24 cellular contexts compared by ENCODE assay signal in the genomic region with DNA sequence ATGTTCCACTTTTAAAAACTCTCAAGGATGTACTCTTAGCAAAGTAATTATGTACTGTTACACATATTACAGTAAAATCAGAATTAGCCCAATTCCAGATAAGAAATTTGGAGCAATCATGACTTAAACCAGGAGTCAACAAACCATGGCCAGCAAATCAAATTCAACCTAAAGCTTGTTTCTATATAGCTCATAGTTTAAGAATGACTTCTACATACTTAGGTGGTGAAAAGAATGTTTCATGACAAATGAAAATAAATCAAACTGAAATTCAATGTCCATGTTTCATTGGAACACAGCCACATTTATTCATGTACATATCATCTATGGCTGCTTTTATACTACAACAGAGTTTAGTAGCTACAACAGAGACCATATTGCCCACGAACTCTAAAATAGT. TPM values are rescaled to one million over a fixed set of nuclear protein-coding genes. Genes with fewer than 3 reads are reported as not detected.
DNase-seq lines count a peak whose midpoint lies in the region; TF ChIP-seq lines count a peak whose summit lies in the region.
"Had no signal": no experiment of that assay in that cellular context is flagged by ENCODE, and none has a peak within 500 bp of the region (broad histone marks: within the 10 kb centered on the region; RNA-seq: fewer than 3 reads in every experiment).

No MANE protein-coding gene starts in this region.

- H3K27me3 Mint-ChIP-seq in CD8-positive, alpha-beta memory T cell = peaks cover 0 to 4% of the 10 kb centered on the region in 2 donors
- H3K27me3 Mint-ChIP-seq: IgD-negative memory B cell; stimulated activated memory B cell treated with anti-CD40 and anti-IgM and Interleukin-4, amounts not matched to agents 10 μg/mL and 1 μg/mL and 100 μg/mL, for 72 hours; T-cell had no signal

- peaks cover 0 to 2% (median 0%) of the 10 kb centered on the region in 3 donors for H3K36me3 Mint-ChIP-seq in CD8-positive, alpha-beta memory T cell
- H3K36me3 Mint-ChIP-seq: T-cell had no signal

- no peaks in the 10 kb centered on the region for H3K27me3 ChIP-seq in left ventricle myocardium inferior (ENCODE audit: low read depth)
- no peaks in the 10 kb centered on the region for H3K27me3 ChIP-seq in CD8-positive, alpha-beta memory T cell (ENCODE audit: insufficient read depth, low read length, poor library complexity, severe bottlenecking)
- H3K27me3 ChIP-seq: adrenal gland, heart left ventricle, left lung, testis had no signal

- no peak overlapping the region for H3K27ac ChIP-seq in left ventricle myocardium inferior (replicated peaks)
- H3K27ac ChIP-seq in CD8-positive, alpha-beta memory T cell (ENCODE audit: low read depth, low read length) = no peak overlapping the region
- H3K27ac ChIP-seq: adrenal gland, heart left ventricle, left lung, testis had no signal

- H3K9me3 Mint-ChIP-seq in CD8-positive, alpha-beta memory T cell = no peaks in the 10 kb centered on the region
- H3K9me3 Mint-ChIP-seq: activated T-helper 2 cell treated with anti-CD3 and anti-CD28 coated beads, Interferon-gamma antibody, Interleukin-2, Interleukin-4, amounts not matched to agents 10 μg/mL and 5 μg/mL and 100 μg/mL, durations not matched to agents 14 hours and 24 hours and 36 hours; IgD-negative memory B cell; nephron progenitor cell; stimulated activated memory B cell treated with anti-CD40 and anti-IgM and Interleukin-4, amounts not matched to agents 10 μg/mL and 1 μg/mL and 100 μg/mL, for 72 hours; T-cell had no signal

- H3K4me3 Mint-ChIP-seq in CD8-positive, alpha-beta memory T cell = no peak overlapping the region
- H3K4me3 Mint-ChIP-seq: IgD-negative memory B cell; nephron progenitor cell; stimulated activated memory B cell treated with anti-CD40 and anti-IgM and Interleukin-4, amounts not matched to agents 10 μg/mL and 1 μg/mL and 100 μg/mL, for 72 hours; T-cell had no signal

- H3K4me3 ChIP-seq in astrocyte of the spinal cord (ENCODE audit: low read depth, low read length) (no peak overlapping the region), left ventricle myocardium inferior (no peak overlapping the region)
- H3K4me3 ChIP-seq in CD8-positive, alpha-beta memory T cell (ENCODE audit: low read length) = no peak overlapping the region
- H3K4me3 ChIP-seq: adrenal gland, heart left ventricle, left lung, testis had no signal

- no peaks in the 10 kb centered on the region for H3K36me3 ChIP-seq in left ventricle myocardium inferior
- H3K36me3 ChIP-seq in CD8-positive, alpha-beta memory T cell (ENCODE audit: insufficient read depth, low read length) = no peaks in the 10 kb centered on the region
- H3K36me3 ChIP-seq: adrenal gland had no signal

- H3K4me1 Mint-ChIP-seq in CD8-positive, alpha-beta memory T cell = no peaks in the 10 kb centered on the region
- H3K4me1 Mint-ChIP-seq: IgD-negative memory B cell, T-cell had no signal

- POLR2A ChIA-PET in CD8-positive, alpha-beta memory T cell (lab: Charles Lee) = no interaction called here

- H3K9me3 ChIP-seq in left ventricle myocardium inferior (replicated peaks) = no peaks in the 10 kb centered on the region
- H3K9me3 ChIP-seq in CD8-positive, alpha-beta memory T cell (ENCODE audit: low read length) = no peaks in the 10 kb centered on the region
- H3K9me3 ChIP-seq: adrenal gland, heart left ventricle, left lung, testis had no signal

- intact Hi-C loops in left ventricle myocardium inferior (cut with micrococcal nuclease) = no loop called here

- TF ChIP-seq CTCF in astrocyte of the spinal cord (IDR thresholded peaks at IDR 0.05; ENCODE audit: low read depth, low read length) = no peak
- TF ChIP-seq CTCF in left ventricle myocardium inferior (IDR thresholded peaks at IDR 0.05; ENCODE audit: borderline replicate concordance) = no peak

- in situ Hi-C loops in astrocyte of the spinal cord (cut with HindIII; ENCODE audit: low sequenced_read_pairs) = no loop called here

- CTCF ChIA-PET in CD8-positive, alpha-beta memory T cell (lab: Charles Lee) = no interaction called here

- H3K27ac Mint-ChIP-seq in CD8-positive, alpha-beta memory T cell = no peak overlapping the region
- H3K27ac Mint-ChIP-seq: activated T-helper 2 cell treated with anti-CD3 and anti-CD28 coated beads, Interferon-gamma antibody, Interleukin-2, Interleukin-4, amounts not matched to agents 10 μg/mL and 5 μg/mL and 100 μg/mL, durations not matched to agents 14 hours and 24 hours and 36 hours; IgD-negative memory B cell; nephron progenitor cell; stimulated activated memory B cell treated with anti-CD40 and anti-IgM and Interleukin-4, amounts not matched to agents 10 μg/mL and 1 μg/mL and 100 μg/mL, for 72 hours; T-cell had no signal

- DNase-seq in EH (ENCODE audit: low read depth) (peak; percentile 53), HS-27A (ENCODE audit: low read depth) (peak; percentile 74), astrocyte of the spinal cord (ENCODE audit: low read depth, low spot score) (peak; percentile 60), hepatic stellate cell (ENCODE audit: low spot score) (peak; percentile 49), RPMI8226 (no peak), left ventricle myocardium inferior (no peak), NCI-H748 (lab: John Stamatoyannopoulos, UW; ENCODE audit: unreplicated experiment) (no peak)
- no peak for DNase-seq in CD8-positive, alpha-beta memory T cell
- DNase-seq: activated CD4-positive, alpha-beta T cell treated with anti-CD3 and anti-CD28 coated beads for 4 hours; adrenal gland; central memory CD4-positive, alpha-beta T cell; DMS153; heart left ventricle; left lung; NCI-H1436; NCI-H2171; NCI-H69; nephron progenitor cell; SHP77 treated with DMSO at 0.1 percent for 48 hours; T-cell; testis had no signal

- peaks cover 25% of the 10 kb centered on the region for H3K4me1 ChIP-seq in left ventricle myocardium inferior
- H3K4me1 ChIP-seq in CD8-positive, alpha-beta memory T cell (ENCODE audit: insufficient read depth, low read length) = no peaks in the 10 kb centered on the region
- H3K4me1 ChIP-seq: left lung, testis had no signal

RNA-seq across cellular contexts. Expression of a gene that starts 35.1 kb away (rescaled TPM):
- total RNA-seq in left ventricle myocardium inferior = 3.8 TPM
- 1 to 10 TPM; 1.6 to 2.0 TPM for total RNA-seq in CD8-positive, alpha-beta memory T cell
- not detected for polyA plus RNA-seq in CD8-positive, alpha-beta memory T cell

Comparison
In these comparisons a context has a peak if more than half of its experiments do, and no peak if none do; other contexts are left out.
1. DNase-seq: peak in EH (single experiment), HS-27A (single experiment), astrocyte of the spinal cord (single experiment) and hepatic stellate cell (single experiment); none in RPMI8226 (single experiment), left ventricle myocardium inferior (single experiment), NCI-H748 (single experiment) and CD8-positive, alpha-beta memory T cell (0 of 5).